In the genomic region with DNA sequence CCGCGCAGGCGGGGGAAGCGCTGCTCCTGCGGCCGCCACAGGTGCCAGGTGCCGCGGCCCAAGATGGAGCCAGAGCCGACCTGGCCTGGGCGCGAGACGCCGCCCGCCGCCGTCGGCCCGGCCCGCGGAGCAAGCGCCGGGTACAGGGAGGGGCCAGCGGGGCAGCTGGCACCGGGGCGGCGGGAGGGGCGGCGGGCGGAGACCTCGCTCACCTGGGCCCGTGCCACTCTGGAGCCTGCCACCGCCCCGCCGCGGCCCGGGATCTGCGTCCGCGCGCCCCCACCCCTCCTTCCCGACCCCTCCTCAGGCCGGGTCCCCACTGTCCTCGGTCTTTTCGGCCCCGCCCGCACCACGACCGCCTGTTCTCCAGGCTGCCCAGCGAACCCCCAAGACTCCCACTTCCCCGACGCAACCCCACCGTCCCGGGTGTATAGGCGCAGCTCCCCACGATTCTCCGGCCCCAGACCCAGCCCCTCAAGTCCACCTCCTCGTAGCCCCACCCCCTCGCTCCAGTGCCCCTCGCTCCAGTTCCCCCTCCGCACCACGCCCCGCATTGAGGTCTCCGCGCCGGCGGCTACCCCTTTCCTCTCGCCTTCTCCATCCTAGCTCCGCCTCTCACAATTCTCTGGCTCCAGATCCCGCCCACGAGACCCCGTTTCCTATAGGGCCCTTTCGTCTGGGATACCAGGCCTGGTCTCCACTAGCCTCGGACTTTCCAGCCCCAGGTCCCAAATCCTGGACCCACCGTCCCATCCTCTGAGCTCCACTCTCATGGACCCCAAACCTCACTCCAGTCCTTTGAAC, we compare ENCODE assay signal across 8 cellular contexts. TPM values are rescaled to one million over a fixed set of nuclear protein-coding genes. Genes with fewer than 3 reads are reported as not detected.
DNase-seq lines count a peak whose midpoint lies in the region; ATAC-seq, FAIRE-seq and TF ChIP-seq lines count a peak whose summit lies in the region.

Gene GPRIN2 (minus strand): TSS at position 144 of the 804 bp plus-strand sequence. CDS start 5,922 bp downstream, outside the sequence.

- CTCF ChIA-PET in A549 (lab: Yijun Ruan, JAX), result interaction anchor here (1.5 to 9.4 kb wide), 4 partner anchors 10 to 1219 kb away, joined by 4 to 87 read pairs (median 6); no protein-coding TSS in a partner anchor

- H3K9me3 ChIP-seq in A549 (no peaks in the 10 kb centered on the region), endodermal cell (ENCODE audit: control insufficient read depth, low read length) (no peaks in the 10 kb centered on the region)

- no peaks in the 10 kb centered on the region for H3K27me3 Mint-ChIP-seq in endodermal cell (ENCODE audit: insufficient read depth)
- H3K27me3 Mint-ChIP-seq in naive thymus-derived CD8-positive, alpha-beta T cell, result peaks cover 0 to 12% (median 6%) of the 10 kb centered on the region in 5 donors
- peaks cover 12% of the 10 kb centered on the region for H3K27me3 Mint-ChIP-seq in HFFc6 (ENCODE audit: insufficient read depth)

- FAIRE-seq in A549 (lab: Jason Lieb, UNC), result no peak

- no peak for TF ChIP-seq POLR2A in A549 (IDR thresholded peaks at IDR 0.05; ENCODE audit: low read length)

- H3K27ac Mint-ChIP-seq in endodermal cell (peak within 1 kb of the TSS; percentile 85), HFFc6 (no peak within 1 kb of the TSS)
- no peak within 1 kb of the TSS for H3K27ac Mint-ChIP-seq in naive thymus-derived CD8-positive, alpha-beta T cell

- no peak for TF ChIP-seq CTCF in A549 (IDR thresholded peaks at IDR 0.05)
- TF ChIP-seq CTCF in endodermal cell (conservative IDR thresholded peaks at IDR 0.05), result no peak
- TF ChIP-seq CTCF in HFFc6 (IDR thresholded peaks at IDR 0.05), result no peak

- no peak for TF ChIP-seq RAD21 in A549 (conservative IDR thresholded peaks at IDR 0.05 in 1 of 2, IDR thresholded peaks at IDR 0.05 in 1 of 2)

- no peak within 1 kb of the TSS for H3K9ac ChIP-seq in endodermal cell (ENCODE audit: extremely low read depth, low read length, poor library complexity, severe bottlenecking)

- peaks cover 60% of the 10 kb centered on the region for H3K4me1 ChIP-seq in A549
- peaks cover 11% of the 10 kb centered on the region for H3K4me1 ChIP-seq in endodermal cell (ENCODE audit: control insufficient read depth, insufficient read depth, low read length)

- ATAC-seq in A549 (peak; percentile 32 to 42), GM21367 (IDR thresholded peaks at IDR 0.05; ENCODE audit: unreplicated experiment) (no peak)
- ATAC-seq in naive thymus-derived CD8-positive, alpha-beta T cell, result peak; percentile 24 to 54

- peaks cover 54% of the 10 kb centered on the region for H3K27me3 ChIP-seq in endodermal cell (ENCODE audit: control insufficient read depth, insufficient read depth, low read length, poor library complexity, severe bottlenecking)

- H3K27ac ChIP-seq in A549 (peak within 1 kb of the TSS; percentile 88 to 89), endodermal cell (ENCODE audit: low read depth, low read length) (no peak within 1 kb of the TSS)

- 59% methylated on average over 67 of the region's 74 CpGs for WGBS in A549 (ENCODE audit: missing lambda C conversion rate)
- 5 to 7% methylated on average over 51 to 74 of the region's 74 CpGs for WGBS in endodermal cell (ENCODE audit: insufficient coverage in 1 of 2, insufficient read length in 1 of 2), 2 experiments

- TF ChIP-seq EP300 in A549 (IDR thresholded peaks at IDR 0.05), result no peak

- peak within 1 kb of the TSS; percentile 68 for H3K4me2 ChIP-seq in A549

- H3K36me3 Mint-ChIP-seq in endodermal cell (ENCODE audit: low read depth), result no peaks in the 10 kb centered on the region
- H3K36me3 Mint-ChIP-seq in naive thymus-derived CD8-positive, alpha-beta T cell, result peaks cover 0 to 2% (median 0%) of the 10 kb centered on the region in 3 donors
- H3K36me3 Mint-ChIP-seq in HFFc6 (ENCODE audit: low read depth), result no peaks in the 10 kb centered on the region

- no peaks in the 10 kb centered on the region for H3K36me3 ChIP-seq in endodermal cell (ENCODE audit: control insufficient read depth, insufficient read depth, low read length)

- H3K4me1 Mint-ChIP-seq in endodermal cell (peaks cover 8% of the 10 kb centered on the region), HFFc6 (ENCODE audit: low read depth) (no peaks in the 10 kb centered on the region)
- peaks cover 9 to 20% (median 11%) of the 10 kb centered on the region in 4 donors for H3K4me1 Mint-ChIP-seq in naive thymus-derived CD8-positive, alpha-beta T cell

- peak within 1 kb of the TSS; percentile 70 for H3K4me3 ChIP-seq in A549
- H3K4me3 ChIP-seq in endodermal cell (ENCODE audit: low read length), result peak within 1 kb of the TSS; percentile 80

- peak in 1 of 2 experiments; percentile 28 for DNase-seq in A549 (ENCODE audit: low read depth in 1 of 2, low spot score in 1 of 2)
- peak; percentile 37 for DNase-seq in NCI-H69 (lab: John Stamatoyannopoulos, UW)
- peak; percentile 92 for DNase-seq in endodermal cell
- peak in 6 of 10 donors; percentile 0 to 61 (median 2) for DNase-seq in naive thymus-derived CD8-positive, alpha-beta T cell
- DNase-seq in HFFc6, result no peak
- DNase-seq in amygdala (lab: John Stamatoyannopoulos, UW), result no peak
- DNase-seq in foreskin melanocyte, result no peak

- no peaks in the 10 kb centered on the region for H3K9me3 Mint-ChIP-seq in endodermal cell
- H3K9me3 Mint-ChIP-seq in naive thymus-derived CD8-positive, alpha-beta T cell, result peaks cover 0 to 2% (median 0%) of the 10 kb centered on the region in 9 donors
- H3K9me3 Mint-ChIP-seq in HFFc6, result no peaks in the 10 kb centered on the region

- H3K4me3 Mint-ChIP-seq in endodermal cell, result no peak within 1 kb of the TSS
- H3K4me3 Mint-ChIP-seq in naive thymus-derived CD8-positive, alpha-beta T cell, result peak within 1 kb of the TSS in 9 of 10 donors; percentile 56 to 93 (median 74)
- no peak within 1 kb of the TSS for H3K4me3 Mint-ChIP-seq in HFFc6

- POLR2A ChIA-PET in A549 (lab: Yijun Ruan, JAX), result interaction anchor here (0.9 to 1.4 kb wide), 3 partner anchors 10 to 32 kb away, joined by 3 to 9 read pairs (median 7); no protein-coding TSS in a partner anchor
- POLR2A ChIA-PET in naive thymus-derived CD8-positive, alpha-beta T cell (lab: Charles Lee), result no interaction called here

TF ChIP-seq in A549, 52 proteins besides CTCF, POLR2A, EP300 and RAD21:
- TF ChIP-seq NFE2L2 (conservative IDR thresholded peaks at IDR 0.05; ENCODE audit: low read length) (no peak), NPAS2 (CRISPR knock-in tag; IDR thresholded peaks at IDR 0.05; ENCODE audit: borderline replicate concordance) (0 out of 2 replicates have a peak, but pooled peaks have one; percentile 18), MAFK (IDR thresholded peaks at IDR 0.05; ENCODE audit: partially characterized antibody) (no peak), ZFP36 (IDR thresholded peaks at IDR 0.05; ENCODE audit: borderline replicate concordance, partially characterized antibody) (no peak), MAZ (IDR thresholded peaks at IDR 0.05; ENCODE audit: borderline replicate concordance, low read depth, low read length) (no peak)
- TF ChIP-seq, protein P1, sequence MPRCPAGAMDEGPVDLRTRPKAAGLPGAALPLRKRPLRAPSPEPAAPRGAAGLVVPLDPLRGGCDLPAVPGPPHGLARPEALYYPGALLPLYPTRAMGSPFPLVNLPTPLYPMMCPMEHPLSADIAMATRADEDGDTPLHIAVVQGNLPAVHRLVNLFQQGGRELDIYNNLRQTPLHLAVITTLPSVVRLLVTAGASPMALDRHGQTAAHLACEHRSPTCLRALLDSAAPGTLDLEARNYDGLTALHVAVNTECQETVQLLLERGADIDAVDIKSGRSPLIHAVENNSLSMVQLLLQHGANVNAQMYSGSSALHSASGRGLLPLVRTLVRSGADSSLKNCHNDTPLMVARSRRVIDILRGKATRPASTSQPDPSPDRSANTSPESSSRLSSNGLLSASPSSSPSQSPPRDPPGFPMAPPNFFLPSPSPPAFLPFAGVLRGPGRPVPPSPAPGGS (IDR thresholded peaks at IDR 0.05), result 0 out of 3 replicates have a peak, but pooled peaks have one; percentile 32
- TF ChIP-seq, protein P2, sequence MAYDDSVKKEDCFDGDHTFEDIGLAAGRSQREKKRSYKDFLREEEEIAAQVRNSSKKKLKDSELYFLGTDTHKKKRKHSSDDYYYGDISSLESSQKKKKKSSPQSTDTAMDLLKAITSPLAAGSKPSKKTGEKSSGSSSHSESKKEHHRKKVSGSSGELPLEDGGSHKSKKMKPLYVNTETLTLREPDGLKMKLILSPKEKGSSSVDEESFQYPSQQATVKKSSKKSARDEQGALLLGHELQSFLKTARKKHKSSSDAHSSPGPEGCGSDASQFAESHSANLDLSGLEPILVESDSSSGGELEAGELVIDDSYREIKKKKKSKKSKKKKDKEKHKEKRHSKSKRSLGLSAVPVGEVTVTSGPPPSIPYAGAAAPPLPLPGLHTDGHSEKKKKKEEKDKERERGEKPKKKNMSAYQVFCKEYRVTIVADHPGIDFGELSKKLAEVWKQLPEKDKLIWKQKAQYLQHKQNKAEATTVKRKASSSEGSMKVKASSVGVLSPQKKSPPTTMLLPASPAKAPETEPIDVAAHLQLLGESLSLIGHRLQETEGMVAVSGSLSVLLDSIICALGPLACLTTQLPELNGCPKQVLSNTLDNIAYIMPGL (CRISPR knock-in tag; IDR thresholded peaks at IDR 0.05; ENCODE audit: borderline replicate concordance), result no peak
TF ChIP-seq in A549: peak in this region for 2.

RNA-seq across cellular contexts. Expression of gene GPRIN2, which starts in this region (rescaled TPM):
- polyA plus RNA-seq in A549 (2011; rRNA removed) (8.8 and 9.4 TPM in 2 replicates), A549 (2017; fragmentation: RNase III; extraction: RNeasy Plus Mini Kit Qiagen cat#74134 plus additional on column Dnase treatment) (25.8 to 29.9 TPM (median 28.6 TPM) in 3 replicates)
- polyA plus RNA-seq in A549 (2012; cell fraction: cytosol; rRNA removed), result 17.3 and 29.5 TPM in 2 replicates
- polyA plus RNA-seq in A549 (2012; cell fraction: nucleus; rRNA removed), result 62.0 and 88.1 TPM in 2 replicates
- 14.3 and 17.6 TPM in 2 replicates for polyA minus RNA-seq in A549 (2011; rRNA and poly(A)+ RNA removed)
- 10 to 100 TPM; 16.1 to 25.2 TPM for total RNA-seq in endodermal cell
- 4.7 TPM for polyA plus RNA-seq in endodermal cell (2013, experiment 1 of 2)
- polyA plus RNA-seq in endodermal cell (2013, experiment 2 of 2), result 3.0 TPM
- not detected for total RNA-seq in naive thymus-derived CD8-positive, alpha-beta T cell
- polyA plus RNA-seq in naive thymus-derived CD8-positive, alpha-beta T cell, result not detected
- not detected for total RNA-seq in HFFc6 (2021; fragmentation: NEBNext Ultra II Directional; extraction: Animal tissue kit (Norgen Biotek cat#: 25700))

Comparison
In these comparisons a context has a peak if more than half of its experiments do, and no peak if none do; other contexts are left out.
1. RNA of gene GPRIN2 (total RNA-seq): 16.1 to 25.2 TPM in endodermal cell; not detected in naive thymus-derived CD8-positive, alpha-beta T cell and not detected in HFFc6; every median in the first group is over 10 times any median in the second.
2. RNA of gene GPRIN2 (polyA plus RNA-seq): 8.8 to 88.1 TPM in A549; not detected in naive thymus-derived CD8-positive, alpha-beta T cell; every median in the first group is over 4 times any median in the second.
3. Peak in DNase-seq and ATAC-seq in naive thymus-derived CD8-positive, alpha-beta T cell; RNA of the gene not detected or under 1 TPM.
4. DNase-seq: peak in NCI-H69 (single experiment) and endodermal cell (single experiment); none in HFFc6 (single experiment), amygdala (0 of 56) and foreskin melanocyte (single experiment).
5. H3K4me3 Mint-ChIP-seq: peak in naive thymus-derived CD8-positive, alpha-beta T cell (9 of 10); none in endodermal cell (single experiment) and HFFc6 (single experiment).